In the genomic region with DNA sequence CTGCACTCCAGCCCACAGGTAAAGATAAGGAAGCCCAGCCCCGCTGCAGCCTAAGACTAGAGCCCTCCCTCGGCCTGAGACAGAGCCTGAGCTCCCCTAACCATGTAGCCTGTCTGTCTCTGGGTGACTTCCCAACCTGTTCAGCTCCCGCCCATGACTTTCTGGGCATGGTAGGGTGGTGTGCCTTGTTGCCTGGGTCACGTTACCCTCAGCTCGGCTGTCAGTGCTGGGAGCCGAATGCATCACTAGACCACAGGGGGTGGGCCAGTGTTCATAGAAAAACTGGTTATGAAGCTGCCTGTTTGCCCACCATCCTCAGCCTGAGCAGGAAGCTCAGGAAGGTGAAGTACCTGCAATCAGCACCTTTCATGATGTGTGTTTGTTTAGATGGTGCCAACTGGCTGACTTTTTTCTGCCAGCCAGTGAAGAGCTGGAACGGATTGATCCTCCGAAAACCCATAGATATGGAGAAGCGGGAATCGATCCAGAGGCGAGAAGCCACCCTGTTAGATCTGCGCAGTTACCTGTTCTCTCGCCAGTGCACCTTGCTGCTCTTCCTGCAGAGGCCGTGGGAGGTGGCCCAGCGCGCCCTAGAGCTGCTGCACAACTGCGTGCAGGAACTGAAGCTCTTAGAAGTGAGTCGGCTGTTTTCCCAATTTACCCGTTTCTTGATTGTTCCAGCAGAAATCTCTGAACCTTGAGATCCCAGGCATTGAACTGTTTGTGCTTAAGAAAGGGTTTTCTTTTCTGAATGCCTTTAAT, we compare ENCODE assay signal across 13 cellular contexts. TPM values are rescaled to one million over a fixed set of nuclear protein-coding genes. Genes with fewer than 3 reads are reported as not detected.
A peak's percentile ranks its signal among the peaks of the same experiment; 100 is the strongest.
DNase-seq lines count a peak whose midpoint lies in the region; ATAC-seq lines count a peak whose summit lies in the region.
"Had no signal": no experiment of that assay in that cellular context is flagged by ENCODE, and none has a peak within 500 bp of the region (broad histone marks: within the 10 kb centered on the region; RNA-seq: fewer than 3 reads in every experiment).

No MANE protein-coding gene starts in this region.

- in situ Hi-C loops in G401 (cut with HindIII; ENCODE audit: low sequenced_read_pairs): no loop called here

- peak overlapping the region; percentile 20 to 99 (median 95) for H3K27ac Mint-ChIP-seq in CD4-positive, CD25-positive, alpha-beta regulatory T cell
- peak overlapping the region; percentile 83 for H3K27ac Mint-ChIP-seq in activated naive CD8-positive, alpha-beta T cell
- peak overlapping the region; percentile 79 to 98 (median 94) for H3K27ac Mint-ChIP-seq in naive thymus-derived CD8-positive, alpha-beta T cell

- no peaks in the 10 kb centered on the region for H3K9me3 ChIP-seq in CD4-positive, CD25-positive, alpha-beta regulatory T cell (ENCODE audit: control insufficient read depth in 2 of 2, low read length in 2 of 2)
- H3K9me3 ChIP-seq: BLaER1, tibial nerve had no signal

- no peak overlapping the region for H3K4me3 ChIP-seq in CD4-positive, CD25-positive, alpha-beta regulatory T cell (ENCODE audit: low read depth, low read length)
- H3K4me3 ChIP-seq: BLaER1, tibial nerve had no signal

- peaks cover 53% of the 10 kb centered on the region for H3K36me3 Mint-ChIP-seq in CD4-positive, CD25-positive, alpha-beta regulatory T cell
- peaks cover 2% of the 10 kb centered on the region for H3K36me3 Mint-ChIP-seq in activated naive CD8-positive, alpha-beta T cell
- H3K36me3 Mint-ChIP-seq in naive thymus-derived CD8-positive, alpha-beta T cell: peaks cover 0 to 83% (median 20%) of the 10 kb centered on the region in 3 donors

- H3K4me1 Mint-ChIP-seq in CD4-positive, CD25-positive, alpha-beta regulatory T cell: peaks cover 16 to 40% (median 35%) of the 10 kb centered on the region in 4 donors
- H3K4me1 Mint-ChIP-seq in activated naive CD8-positive, alpha-beta T cell (ENCODE audit: low read depth): peaks cover 47% of the 10 kb centered on the region
- peaks cover 28 to 41% (median 40%) of the 10 kb centered on the region in 4 donors for H3K4me1 Mint-ChIP-seq in naive thymus-derived CD8-positive, alpha-beta T cell

- H3K9me3 Mint-ChIP-seq in CD4-positive, CD25-positive, alpha-beta regulatory T cell: no peaks in the 10 kb centered on the region
- H3K9me3 Mint-ChIP-seq in activated naive CD8-positive, alpha-beta T cell (ENCODE audit: low read depth): no peaks in the 10 kb centered on the region
- H3K9me3 Mint-ChIP-seq in naive thymus-derived CD8-positive, alpha-beta T cell: no peaks in the 10 kb centered on the region

- H3K27me3 ChIP-seq in CD4-positive, CD25-positive, alpha-beta regulatory T cell (ENCODE audit: control insufficient read depth, insufficient read depth, low read length): no peaks in the 10 kb centered on the region
- H3K27me3 ChIP-seq: BLaER1, tibial nerve had no signal

- H3K27ac ChIP-seq in CD4-positive, CD25-positive, alpha-beta regulatory T cell (ENCODE audit: insufficient read depth, low read length, poor library complexity, severe bottlenecking): peak overlapping the region; percentile 87
- H3K27ac ChIP-seq: BLaER1 had no signal

- H3K36me3 ChIP-seq in CD4-positive, CD25-positive, alpha-beta regulatory T cell (ENCODE audit: control insufficient read depth, insufficient read depth, low read length): peaks cover 70% of the 10 kb centered on the region

- no peak overlapping the region for H3K4me3 Mint-ChIP-seq in CD4-positive, CD25-positive, alpha-beta regulatory T cell
- H3K4me3 Mint-ChIP-seq in activated naive CD8-positive, alpha-beta T cell: no peak overlapping the region
- H3K4me3 Mint-ChIP-seq in naive thymus-derived CD8-positive, alpha-beta T cell: peak overlapping the region in 5 of 10 donors; percentile 15 to 68 (median 50)

- H3K4me1 ChIP-seq in CD4-positive, CD25-positive, alpha-beta regulatory T cell (ENCODE audit: control insufficient read depth, insufficient read depth, low read length, poor library complexity, severe bottlenecking): peaks cover 17% of the 10 kb centered on the region

- no peaks in the 10 kb centered on the region for H3K27me3 Mint-ChIP-seq in CD4-positive, CD25-positive, alpha-beta regulatory T cell
- no peaks in the 10 kb centered on the region for H3K27me3 Mint-ChIP-seq in activated naive CD8-positive, alpha-beta T cell
- H3K27me3 Mint-ChIP-seq in naive thymus-derived CD8-positive, alpha-beta T cell: no peaks in the 10 kb centered on the region

- POLR2A ChIA-PET in naive thymus-derived CD8-positive, alpha-beta T cell (lab: Charles Lee): interaction anchor here (0.6 to 1.9 kb wide), 7 partner anchors 18 to 275 kb away, joined by 3 to 6 read pairs (median 5); no protein-coding TSS in a partner anchor

- no peak for ATAC-seq in CD4-positive, CD25-positive, alpha-beta regulatory T cell (ENCODE audit: low read depth in 2 of 2)
- ATAC-seq in naive thymus-derived CD8-positive, alpha-beta T cell: peak; percentile 6 to 34
- ATAC-seq in activated CD4-positive, CD25-positive, alpha-beta regulatory T cell treated with anti-CD3 and anti-CD28 coated beads, Interleukin-2, amount 50 U/mL, for 24 hours: no peak
- ATAC-seq in GM18909 (IDR thresholded peaks at IDR 0.05; ENCODE audit: poor library complexity, unreplicated experiment): no peak

- DNase-seq in CD4-positive, CD25-positive, alpha-beta regulatory T cell: no peak
- DNase-seq in G401 (ENCODE audit: low spot score) (peak; percentile 32), UCSD-AML1 (lab: John Stamatoyannopoulos, UW; ENCODE audit: unreplicated experiment) (no peak)
- peak in 5 of 10 donors; percentile 33 to 57 (median 48) for DNase-seq in naive thymus-derived CD8-positive, alpha-beta T cell
- DNase-seq: activated CD4-positive, alpha-beta T cell treated with anti-CD3 and anti-CD28 coated beads for 48 hours; activated effector memory CD4-positive, alpha-beta T cell treated with anti-CD3 and anti-CD28 coated beads, Interleukin-2, amount 50 U/mL, for 16 hours; DMS53; stimulated activated CD4-positive, alpha-beta T cell treated with anti-CD3 and anti-CD28 coated beads, Interleukin-2, amount 100 ng/mL, for 24 hours had no signal

RNA-seq across cellular contexts. Expression of gene PWP2, which starts 43.9 kb away (rescaled TPM):
- total RNA-seq in CD4-positive, CD25-positive, alpha-beta regulatory T cell: 17.6 TPM
- polyA plus RNA-seq in CD4-positive, CD25-positive, alpha-beta regulatory T cell: 10 to 100 TPM in 1 of 4 donors, 1 to 10 TPM in 1, under 1 TPM in 2; 0.78 to 15.7 (median 4.1) TPM
- total RNA-seq in G401 (2014; rRNA removed; shearing (Covaris generic)): 34.0 and 34.3 TPM in 2 replicates
- total RNA-seq in naive thymus-derived CD8-positive, alpha-beta T cell: 10 to 100 TPM in 1 of 2 experiments, 1 to 10 TPM in 1; 9.0 to 12.4 TPM
- 10 to 100 TPM in 1 of 3 donors, 1 to 10 TPM in 2; 6.2 to 12.6 (median 6.3) TPM for polyA plus RNA-seq in naive thymus-derived CD8-positive, alpha-beta T cell

RNA-seq across cellular contexts. Expression of gene TRAPPC10, which starts 51.2 kb away (rescaled TPM):
- total RNA-seq in CD4-positive, CD25-positive, alpha-beta regulatory T cell: 132 TPM
- 10 to 100 TPM; 13.5 to 18.7 (median 17.1) TPM for polyA plus RNA-seq in CD4-positive, CD25-positive, alpha-beta regulatory T cell
- total RNA-seq in G401 (2014; rRNA removed; shearing (Covaris generic)): 11.1 and 15.4 TPM in 2 replicates
- total RNA-seq in naive thymus-derived CD8-positive, alpha-beta T cell: 100 to 1,000 TPM in 1 of 2 experiments, 10 to 100 TPM in 1; 97.3 to 107 TPM
- 10 to 100 TPM; 17.7 to 33.1 (median 22.8) TPM for polyA plus RNA-seq in naive thymus-derived CD8-positive, alpha-beta T cell

Comparison
In these comparisons a context has a peak if more than half of its experiments do, and no peak if none do; other contexts are left out.
1. ATAC-seq: peak in naive thymus-derived CD8-positive, alpha-beta T cell (2 of 2); none in CD4-positive, CD25-positive, alpha-beta regulatory T cell (0 of 2), activated CD4-positive, CD25-positive, alpha-beta regulatory T cell treated with anti-CD3 and anti-CD28 coated beads, Interleukin-2, amount 50 U/mL, for 24 hours (0 of 2) and GM18909 (single experiment).
2. Peak in every context shown above with its lines, with median percentiles within 50 percentile points of each other: H3K27ac Mint-ChIP-seq.